12 cellular contexts compared by ENCODE assay signal in the genomic region with DNA sequence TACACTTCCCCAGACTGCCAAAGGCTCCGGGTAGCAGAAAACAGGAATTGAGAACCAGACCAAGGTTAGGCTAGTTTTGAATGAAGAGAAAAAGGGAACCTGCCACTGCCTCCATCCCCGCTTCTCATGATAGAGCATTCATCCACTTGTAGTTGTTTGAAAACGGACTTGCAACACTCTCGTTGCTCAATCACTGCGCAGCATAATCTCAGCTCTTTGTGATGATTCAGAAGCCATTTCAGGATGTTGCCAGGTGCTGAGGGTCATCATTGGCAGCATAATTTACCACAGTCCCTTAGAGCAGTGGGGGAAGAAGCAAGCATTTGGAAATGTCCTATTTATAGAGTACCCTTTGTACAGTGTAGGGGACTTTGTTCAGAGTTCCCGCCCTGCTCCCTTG. TPM values are rescaled to one million over a fixed set of nuclear protein-coding genes. Genes with fewer than 3 reads are reported as not detected.
A peak's percentile ranks its signal among the peaks of the same experiment; 100 is the strongest.
DNase-seq lines count a peak whose midpoint lies in the region; ATAC-seq lines count a peak whose summit lies in the region.
"Had no signal": no experiment of that assay in that cellular context is flagged by ENCODE, and none has a peak within 500 bp of the region (broad histone marks: within the 10 kb centered on the region; RNA-seq: fewer than 3 reads in every experiment).

No MANE protein-coding gene starts in this region.

- no peak for DNase-seq in Right ventricle myocardium inferior (ENCODE audit: missing footprints)
- DNase-seq in cardiac septum (ENCODE audit: low spot score) = no peak
- DNase-seq in amniotic epithelial cell (ENCODE audit: low read depth) = peak; percentile 87
- DNase-seq in left colon = peak; percentile 10 to 28
- DNase-seq in GM19240 (ENCODE audit: insufficient read length, low spot score) = no peak
- DNase-seq in NCI-H69 (lab: John Stamatoyannopoulos, UW) = no peak
- DNase-seq: activated T-cell treated with anti-CD3 and anti-CD28 coated beads, Interleukin-2, amount 50 U/mL, for 48 hours; BE2C; foreskin keratinocyte had no signal

- intact Hi-C loops in Right ventricle myocardium inferior (cut with DNase I) (loop anchor here (2.0 kb wide), 1 partner anchor 15 kb away; no protein-coding TSS in a partner anchor), cardiac septum (cut with DNase I) (no loop called here), left colon (cut with DNase I, micrococcal nuclease) (no loop called here)

- ATAC-seq in Right ventricle myocardium inferior = peak; percentile 95
- ATAC-seq in left colon = no peak
- no peak for ATAC-seq in HG02981 (IDR thresholded peaks at IDR 0.05; ENCODE audit: unreplicated experiment)
- no peak for ATAC-seq in HG03354 (IDR thresholded peaks at IDR 0.05; ENCODE audit: poor library complexity, severe bottlenecking, unreplicated experiment)
- ATAC-seq: foreskin keratinocyte had no signal

RNA-seq across cellular contexts. Expression of a gene that starts 25.6 kb away (rescaled TPM):
- total RNA-seq in Right ventricle myocardium inferior (6.7 TPM), cardiac septum (0.62 TPM), left colon (under 1 TPM; 0.15 to 0.59 TPM)
- total RNA-seq: foreskin keratinocyte, osteocyte had no signal

Comparison
In these comparisons a context has a peak if more than half of its experiments do, and no peak if none do; other contexts are left out.
1. DNase-seq: peak in amniotic epithelial cell (single experiment) and left colon (2 of 2); none in Right ventricle myocardium inferior (single experiment), cardiac septum (single experiment), GM19240 (single experiment) and NCI-H69 (single experiment).